1 cellular context compared by ENCODE assay signal in the genomic region with DNA sequence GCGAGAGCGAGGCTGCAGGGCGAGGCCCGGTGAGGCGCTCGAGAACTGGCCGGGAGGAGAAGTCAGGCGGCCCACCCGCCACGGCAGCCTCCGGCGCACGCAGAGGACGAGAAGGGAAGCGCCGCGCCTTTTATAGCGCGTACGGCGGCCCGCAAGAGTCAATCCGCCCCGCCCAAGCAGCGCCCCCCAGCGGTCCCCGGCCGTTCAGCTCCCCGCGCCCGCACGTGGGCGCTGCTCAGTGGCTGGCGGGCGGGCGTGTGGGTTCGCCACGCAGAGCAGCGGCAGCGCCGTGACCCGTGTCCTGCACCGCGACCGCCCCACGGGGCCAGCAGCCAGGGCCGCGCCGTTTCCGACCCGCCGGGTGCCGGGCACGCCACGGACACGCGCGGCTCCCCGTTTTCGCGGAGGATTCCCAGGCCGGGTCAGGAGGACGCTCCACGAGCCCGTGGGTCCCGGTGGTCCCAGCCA.
TF ChIP-seq lines count a peak whose summit lies in the region.

No MANE protein-coding gene starts in this region.

TF ChIP-seq in K562, 482 proteins besides CTCF, POLR2A, EP300 and RAD21 (continued from another document):
- TF ChIP-seq, protein P1, sequence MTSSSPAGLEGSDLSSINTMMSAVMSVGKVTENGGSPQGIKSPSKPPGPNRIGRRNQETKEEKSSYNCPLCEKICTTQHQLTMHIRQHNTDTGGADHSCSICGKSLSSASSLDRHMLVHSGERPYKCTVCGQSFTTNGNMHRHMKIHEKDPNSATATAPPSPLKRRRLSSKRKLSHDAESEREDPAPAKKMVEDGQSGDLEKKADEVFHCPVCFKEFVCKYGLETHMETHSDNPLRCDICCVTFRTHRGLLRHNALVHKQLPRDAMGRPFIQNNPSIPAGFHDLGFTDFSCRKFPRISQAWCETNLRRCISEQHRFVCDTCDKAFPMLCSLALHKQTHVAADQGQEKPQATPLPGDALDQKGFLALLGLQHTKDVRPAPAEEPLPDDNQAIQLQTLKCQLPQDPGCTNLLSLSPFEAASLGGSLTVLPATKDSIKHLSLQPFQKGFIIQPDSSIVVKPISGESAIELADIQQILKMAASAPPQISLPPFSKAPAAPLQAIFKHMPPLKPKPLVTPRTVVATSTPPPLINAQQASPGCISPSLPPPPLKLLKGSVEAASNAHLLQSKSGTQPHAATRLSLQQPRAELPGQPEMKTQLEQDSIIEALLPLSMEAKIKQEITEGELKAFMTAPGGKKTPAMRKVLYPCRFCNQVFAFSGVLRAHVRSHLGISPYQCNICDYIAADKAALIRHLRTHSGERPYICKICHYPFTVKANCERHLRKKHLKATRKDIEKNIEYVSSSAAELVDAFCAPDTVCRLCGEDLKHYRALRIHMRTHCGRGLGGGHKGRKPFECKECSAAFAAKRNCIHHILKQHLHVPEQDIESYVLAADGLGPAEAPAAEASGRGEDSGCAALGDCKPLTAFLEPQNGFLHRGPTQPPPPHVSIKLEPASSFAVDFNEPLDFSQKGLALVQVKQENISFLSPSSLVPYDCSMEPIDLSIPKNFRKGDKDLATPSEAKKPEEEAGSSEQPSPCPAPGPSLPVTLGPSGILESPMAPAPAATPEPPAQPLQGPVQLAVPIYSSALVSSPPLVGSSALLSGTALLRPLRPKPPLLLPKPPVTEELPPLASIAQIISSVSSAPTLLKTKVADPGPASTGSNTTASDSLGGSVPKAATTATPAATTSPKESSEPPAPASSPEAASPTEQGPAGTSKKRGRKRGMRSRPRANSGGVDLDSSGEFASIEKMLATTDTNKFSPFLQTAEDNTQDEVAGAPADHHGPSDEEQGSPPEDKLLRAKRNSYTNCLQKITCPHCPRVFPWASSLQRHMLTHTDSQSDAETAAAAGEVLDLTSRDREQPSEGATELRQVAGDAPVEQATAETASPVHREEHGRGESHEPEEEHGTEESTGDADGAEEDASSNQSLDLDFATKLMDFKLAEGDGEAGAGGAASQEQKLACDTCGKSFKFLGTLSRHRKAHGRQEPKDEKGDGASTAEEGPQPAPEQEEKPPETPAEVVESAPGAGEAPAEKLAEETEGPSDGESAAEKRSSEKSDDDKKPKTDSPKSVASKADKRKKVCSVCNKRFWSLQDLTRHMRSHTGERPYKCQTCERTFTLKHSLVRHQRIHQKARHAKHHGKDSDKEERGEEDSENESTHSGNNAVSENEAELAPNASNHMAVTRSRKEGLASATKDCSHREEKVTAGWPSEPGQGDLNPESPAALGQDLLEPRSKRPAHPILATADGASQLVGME (CRISPR knock-in tag; IDR thresholded peaks at IDR 0.05), result peak; percentile 68; the same call in 1 of the 2 replicates
- TF ChIP-seq DMBX1 (CRISPR knock-in tag; IDR thresholded peaks at IDR 0.05; ENCODE audit: borderline replicate concordance), result peak; percentile 77; the same call in 1 of the 2 replicates
- TF ChIP-seq, protein P2, sequence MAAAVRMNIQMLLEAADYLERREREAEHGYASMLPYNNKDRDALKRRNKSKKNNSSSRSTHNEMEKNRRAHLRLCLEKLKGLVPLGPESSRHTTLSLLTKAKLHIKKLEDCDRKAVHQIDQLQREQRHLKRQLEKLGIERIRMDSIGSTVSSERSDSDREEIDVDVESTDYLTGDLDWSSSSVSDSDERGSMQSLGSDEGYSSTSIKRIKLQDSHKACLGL (CRISPR knock-in tag; IDR thresholded peaks at IDR 0.05; ENCODE audit: borderline replicate concordance, poor library complexity, severe bottlenecking), result peak; percentile 98
- no peak for TF ChIP-seq SP2 (IDR thresholded peaks at IDR 0.05; ENCODE audit: extremely low read depth, low read depth, low read length, poor library complexity, severe bottlenecking)
- peak; percentile 96 for TF ChIP-seq POU5F1 (IDR thresholded peaks at IDR 0.05; ENCODE audit: borderline replicate concordance, low read depth, low read length, partially characterized antibody)
- TF ChIP-seq, protein P3, sequence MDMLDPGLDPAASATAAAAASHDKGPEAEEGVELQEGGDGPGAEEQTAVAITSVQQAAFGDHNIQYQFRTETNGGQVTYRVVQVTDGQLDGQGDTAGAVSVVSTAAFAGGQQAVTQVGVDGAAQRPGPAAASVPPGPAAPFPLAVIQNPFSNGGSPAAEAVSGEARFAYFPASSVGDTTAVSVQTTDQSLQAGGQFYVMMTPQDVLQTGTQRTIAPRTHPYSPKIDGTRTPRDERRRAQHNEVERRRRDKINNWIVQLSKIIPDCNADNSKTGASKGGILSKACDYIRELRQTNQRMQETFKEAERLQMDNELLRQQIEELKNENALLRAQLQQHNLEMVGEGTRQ (CRISPR knock-in tag; IDR thresholded peaks at IDR 0.05), result peak; percentile 61
- peak; percentile 95 for TF ChIP-seq CREB1 (IDR thresholded peaks at IDR 0.05)
- peak; percentile 94 for TF ChIP-seq CREB1 (CRISPR knock-in tag; IDR thresholded peaks at IDR 0.05)
- TF ChIP-seq SMARCC2 (IDR thresholded peaks at IDR 0.05; ENCODE audit: low read depth), result peak; percentile 20; the same call in 1 of the 2 replicates
- TF ChIP-seq KAT2B (IDR thresholded peaks at IDR 0.05; ENCODE audit: low read depth, low read length), result peak; percentile 84
- peak; percentile 45; the same call in 1 of the 2 replicates for TF ChIP-seq GABPA (tag; conservative IDR thresholded peaks at IDR 0.05; ENCODE audit: low read depth)
